In the genomic region with DNA sequence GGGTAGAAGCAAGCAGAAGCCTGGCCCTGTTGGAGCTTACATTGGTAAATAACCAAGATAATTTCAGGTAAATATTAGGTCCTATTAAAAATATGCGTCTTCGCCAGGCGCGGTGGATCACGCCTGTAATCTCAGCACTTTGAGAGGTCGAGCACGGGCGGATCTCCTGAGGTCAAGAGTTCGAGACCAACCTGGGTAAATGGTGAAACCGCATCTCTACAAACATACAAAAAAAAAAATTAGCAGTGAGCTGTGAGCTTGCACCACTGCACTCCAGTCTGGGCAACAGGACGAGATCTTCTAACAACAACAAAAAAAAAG, we compare ENCODE assay signal across 1 cellular context.
TF ChIP-seq lines count a peak whose summit lies in the region.

No MANE protein-coding gene starts in this region.

TF ChIP-seq in IMR-90, 13 proteins besides CTCF, POLR2A, EP300 and RAD21:
- TF ChIP-seq RCOR1 (IDR thresholded peaks at IDR 0.05; ENCODE audit: insufficient replicate concordance, low read length) (no peak), SMC3 (IDR thresholded peaks at IDR 0.05; ENCODE audit: low read depth, low read length) (no peak), NFE2L2 (IDR thresholded peaks at IDR 0.05; ENCODE audit: low read depth, low read length) (no peak), MXI1 (IDR thresholded peaks at IDR 0.05; ENCODE audit: borderline replicate concordance, low read depth, low read length) (no peak), CEBPB (IDR thresholded peaks at IDR 0.05; ENCODE audit: low read depth, low read length) (no peak), RFX5 (IDR thresholded peaks at IDR 0.05; ENCODE audit: low read depth, low read length) (no peak)
